Comparison of ENCODE assay signal across 8 cellular contexts in the genomic region with DNA sequence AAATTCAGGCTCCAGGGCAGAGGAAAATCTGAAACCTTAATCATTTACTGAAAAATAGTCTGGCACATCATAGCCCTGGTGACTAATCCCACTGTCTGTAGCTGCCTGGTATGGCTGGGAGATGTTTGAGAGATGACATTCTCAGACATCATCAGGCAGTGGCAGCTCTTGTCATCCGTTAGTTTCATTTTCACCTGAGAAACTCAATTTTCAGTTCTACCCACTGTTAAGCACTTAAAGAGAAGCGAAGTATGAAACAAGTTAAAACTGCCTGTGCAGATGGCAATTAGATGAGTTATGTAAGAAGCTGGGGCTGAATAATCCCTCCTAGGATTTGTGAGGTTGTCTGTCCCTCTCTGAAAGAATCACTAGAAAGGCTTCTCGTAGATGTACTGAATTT.
DNase-seq lines count a peak whose midpoint lies in the region; ATAC-seq and TF ChIP-seq lines count a peak whose summit lies in the region.

No MANE protein-coding gene starts in this region.

- H3K4me1 ChIP-seq in thyroid gland = no peaks in the 10 kb centered on the region

- H3K36me3 ChIP-seq in thyroid gland = no peaks in the 10 kb centered on the region

- no peak for TF ChIP-seq CTCF in CD4-positive, alpha-beta T cell (IDR thresholded peaks at IDR 0.05)
- TF ChIP-seq CTCF in thyroid gland (IDR thresholded peaks at IDR 0.05) = no peak

- no peaks in the 10 kb centered on the region for H3K36me3 Mint-ChIP-seq in CD4-positive, alpha-beta T cell (ENCODE audit: low read depth)
- no peaks in the 10 kb centered on the region for H3K36me3 Mint-ChIP-seq in activated T-helper 17 cell treated with anti-CD3 and anti-CD28 coated beads, Interleukin-2, amount 50 U/mL, for 72 hours (ENCODE audit: low read depth)

- peaks cover 31% of the 10 kb centered on the region for H3K27me3 Mint-ChIP-seq in CD4-positive, alpha-beta T cell
- H3K27me3 Mint-ChIP-seq in activated T-helper 17 cell treated with anti-CD3 and anti-CD28 coated beads, Interleukin-2, amount 50 U/mL, for 72 hours = peaks cover 7% of the 10 kb centered on the region
- H3K27me3 Mint-ChIP-seq in stimulated activated naive CD8-positive, alpha-beta T cell treated with anti-CD3 and anti-CD28 coated beads, Interleukin-15, amount 100 ng/mL, for 72 hours = peaks cover 16% of the 10 kb centered on the region

- no peaks in the 10 kb centered on the region for H3K27me3 ChIP-seq in CD4-positive, alpha-beta T cell (ENCODE audit: control insufficient read depth, insufficient read depth, low read length)
- H3K27me3 ChIP-seq in thyroid gland = no peaks in the 10 kb centered on the region

- no peaks in the 10 kb centered on the region for H3K9me3 ChIP-seq in CD4-positive, alpha-beta T cell (ENCODE audit: control insufficient read depth, low read length)
- H3K9me3 ChIP-seq in thyroid gland = no peaks in the 10 kb centered on the region

- no peak overlapping the region for H3K4me3 ChIP-seq in thyroid gland (replicated peaks in 1 of 3)

- POLR2A ChIA-PET in CD4-positive, alpha-beta T cell (lab: Charles Lee) = no interaction called here

- H3K27ac Mint-ChIP-seq in CD4-positive, alpha-beta T cell = no peak overlapping the region
- H3K27ac Mint-ChIP-seq in activated T-helper 17 cell treated with anti-CD3 and anti-CD28 coated beads, Interleukin-2, amount 50 U/mL, for 72 hours = no peak overlapping the region
- no peak overlapping the region for H3K27ac Mint-ChIP-seq in stimulated activated naive CD8-positive, alpha-beta T cell treated with anti-CD3 and anti-CD28 coated beads, Interleukin-15, amount 100 ng/mL, for 72 hours

- no peak for TF ChIP-seq POLR2A in thyroid gland (IDR thresholded peaks at IDR 0.05)

- no peak for DNase-seq in CD4-positive, alpha-beta T cell
- DNase-seq in NCI-H345 treated with DMSO at 0.1 percent for 48 hours (lab: John Stamatoyannopoulos, UW; ENCODE audit: unreplicated experiment) = no peak
- no peak for DNase-seq in thyroid gland
- no peak for DNase-seq in stimulated activated naive CD8-positive, alpha-beta T cell treated with anti-CD3 and anti-CD28 coated beads, Interleukin-15, amount 100 ng/mL, for 72 hours
- DNase-seq in activated effector memory CD4-positive, alpha-beta T cell treated with anti-CD3 and anti-CD28 coated beads, Interleukin-2, amount 50 U/mL, for 16 hours = no peak

- WGBS in thyroid gland, 2 donors = 81 to 86% methylated on average over 3 of the region's 3 CpGs

- no peaks in the 10 kb centered on the region for H3K4me1 Mint-ChIP-seq in CD4-positive, alpha-beta T cell (ENCODE audit: low read depth)
- no peaks in the 10 kb centered on the region for H3K4me1 Mint-ChIP-seq in activated T-helper 17 cell treated with anti-CD3 and anti-CD28 coated beads, Interleukin-2, amount 50 U/mL, for 72 hours
- no peaks in the 10 kb centered on the region for H3K4me1 Mint-ChIP-seq in stimulated activated naive CD8-positive, alpha-beta T cell treated with anti-CD3 and anti-CD28 coated beads, Interleukin-15, amount 100 ng/mL, for 72 hours

- no peak overlapping the region for H3K27ac ChIP-seq in CD4-positive, alpha-beta T cell (ENCODE audit: low read depth, low read length)
- no peak overlapping the region for H3K27ac ChIP-seq in thyroid gland

- peak overlapping the region; percentile 27 for H3K4me3 Mint-ChIP-seq in CD4-positive, alpha-beta T cell
- H3K4me3 Mint-ChIP-seq in activated T-helper 17 cell treated with anti-CD3 and anti-CD28 coated beads, Interleukin-2, amount 50 U/mL, for 72 hours = no peak overlapping the region
- H3K4me3 Mint-ChIP-seq in stimulated activated naive CD8-positive, alpha-beta T cell treated with anti-CD3 and anti-CD28 coated beads, Interleukin-15, amount 100 ng/mL, for 72 hours = no peak overlapping the region

- intact Hi-C loops in CD4-positive, alpha-beta T cell (cut with DNase I, micrococcal nuclease) = no loop called here
- intact Hi-C loops in thyroid gland (cut with DNase I) = no loop called here

- H3K9me3 Mint-ChIP-seq in CD4-positive, alpha-beta T cell = no peaks in the 10 kb centered on the region
- H3K9me3 Mint-ChIP-seq in activated T-helper 17 cell treated with anti-CD3 and anti-CD28 coated beads, Interleukin-2, amount 50 U/mL, for 72 hours = no peaks in the 10 kb centered on the region
- no peaks in the 10 kb centered on the region for H3K9me3 Mint-ChIP-seq in stimulated activated naive CD8-positive, alpha-beta T cell treated with anti-CD3 and anti-CD28 coated beads, Interleukin-15, amount 100 ng/mL, for 72 hours

- ATAC-seq in CD4-positive, alpha-beta T cell (ENCODE audit: poor library complexity) = no peak
- ATAC-seq in GM19035 (IDR thresholded peaks at IDR 0.05; ENCODE audit: unreplicated experiment) (peak; percentile 92), HG03103 (IDR thresholded peaks at IDR 0.05; ENCODE audit: low read depth, unreplicated experiment) (peak; percentile 67)
- ATAC-seq in activated T-helper 17 cell treated with anti-CD3 and anti-CD28 coated beads, Interleukin-2, amount 50 U/mL, for 72 hours (replicated peaks) = peak; percentile 97
- ATAC-seq in stimulated activated naive CD8-positive, alpha-beta T cell treated with anti-CD3 and anti-CD28 coated beads, Interleukin-15, amount 100 ng/mL, for 72 hours = no peak

- CTCF ChIA-PET in CD4-positive, alpha-beta T cell (lab: Charles Lee) = no interaction called here

Comparison
In these comparisons a context has a peak if more than half of its experiments do, and no peak if none do; other contexts are left out.
1. ATAC-seq: peak in GM19035 (single experiment), HG03103 (single experiment) and activated T-helper 17 cell treated with anti-CD3 and anti-CD28 coated beads, Interleukin-2, amount 50 U/mL, for 72 hours (single experiment); none in CD4-positive, alpha-beta T cell (single experiment) and stimulated activated naive CD8-positive, alpha-beta T cell treated with anti-CD3 and anti-CD28 coated beads, Interleukin-15, amount 100 ng/mL, for 72 hours (single experiment).